1 cellular context compared by ENCODE assay signal in the genomic region with DNA sequence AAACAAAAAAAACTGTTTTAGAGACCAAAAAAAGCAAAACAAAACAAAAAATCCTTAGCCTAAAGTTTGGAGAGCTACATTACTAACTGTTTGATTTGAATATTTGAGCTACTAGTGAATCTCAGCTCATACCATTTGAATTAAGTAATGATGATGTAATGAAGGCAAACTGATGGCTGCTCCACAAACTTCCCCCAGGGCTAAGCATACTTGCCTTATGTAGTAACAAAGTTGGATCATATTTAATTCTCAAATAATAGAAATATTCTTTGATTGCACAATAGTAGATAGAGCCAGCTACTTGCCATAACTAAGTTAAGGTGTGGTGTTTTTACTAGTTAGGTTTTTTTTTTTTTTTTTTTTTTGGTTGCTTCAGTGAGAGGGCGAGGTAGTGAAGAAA.
TF ChIP-seq lines count a peak whose summit lies in the region.

No MANE protein-coding gene starts in this region.

TF ChIP-seq in H1, 55 proteins besides CTCF, POLR2A, EP300 and RAD21:
- peak; percentile 44; the same call in 1 of the 2 replicates for TF ChIP-seq CEBPB (IDR thresholded peaks at IDR 0.05; ENCODE audit: low read depth, low read length)
- no peak for TF ChIP-seq GABPA (IDR thresholded peaks at IDR 0.05; ENCODE audit: borderline replicate concordance, insufficient read depth, low read length)
